Comparison of ENCODE assay signal across 18 cellular contexts in the genomic region with DNA sequence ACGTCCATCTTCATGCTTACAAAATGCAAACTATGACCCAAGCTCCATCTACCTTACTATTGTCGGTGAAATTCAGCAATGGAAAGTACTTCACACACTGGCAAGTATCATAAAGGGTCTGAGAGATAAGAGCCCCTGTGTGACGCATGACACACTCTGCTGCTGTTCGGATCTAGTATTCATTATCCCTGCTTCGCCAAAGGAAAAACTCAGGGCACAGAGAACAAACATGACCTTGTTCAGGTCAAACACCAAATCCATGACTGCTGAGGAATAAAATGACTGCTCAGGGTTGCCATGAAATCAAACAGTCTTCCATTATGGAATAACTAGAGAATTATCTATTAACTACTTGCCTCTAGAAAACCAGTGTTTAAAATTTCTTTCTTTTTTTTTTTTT.
DNase-seq lines count a peak whose midpoint lies in the region; ATAC-seq and TF ChIP-seq lines count a peak whose summit lies in the region.
"Had no signal": no experiment of that assay in that cellular context is flagged by ENCODE, and none has a peak within 500 bp of the region (broad histone marks: within the 10 kb centered on the region; RNA-seq: fewer than 3 reads in every experiment).

No MANE protein-coding gene starts in this region.

- CTCF ChIA-PET in MCF 10A (lab: Yijun Ruan, JAX) = interaction anchor here (0.7 kb wide), 1 partner anchor 124 kb away, joined by 3 read pairs; no protein-coding TSS in a partner anchor

- in situ Hi-C loops in gastrocnemius medialis (cut with MboI; ENCODE audit: low sequenced_read_pairs in 4 of 4) = no loop called here

- POLR2A ChIA-PET in naive thymus-derived CD8-positive, alpha-beta T cell (lab: Charles Lee) = no interaction called here
- POLR2A ChIA-PET in MCF 10A (lab: Yijun Ruan, JAX) = interaction anchor here (1.1 kb wide), 1 partner anchor 67 kb away, joined by 4 read pairs; no protein-coding TSS in a partner anchor

- no peak overlapping the region for H3K4me3 ChIP-seq in gastrocnemius medialis
- H3K4me3 ChIP-seq: tibial artery had no signal

- intact Hi-C loops in gastrocnemius medialis (cut with DNase I; ENCODE audit: low total_unique reads) (loop anchor here (2.0 kb wide), 1 partner anchor 71 kb away; no protein-coding TSS in a partner anchor), MCF 10A (cut with micrococcal nuclease) (no loop called here)

- no TSS peak for BruUV-seq in MCF 10A (replicated peaks; lab: Mats Ljungman, UMichigan)

- peak overlapping the region; percentile 78 to 81 (median 79) for H3K27ac ChIP-seq in gastrocnemius medialis
- H3K27ac ChIP-seq: KMS-11 had no signal

- H3K9me3 Mint-ChIP-seq in chondrocyte (ENCODE audit: low read depth) (no peaks in the 10 kb centered on the region), MCF 10A (ENCODE audit: unreplicated experiment) (no peaks in the 10 kb centered on the region)
- H3K9me3 Mint-ChIP-seq in naive thymus-derived CD8-positive, alpha-beta T cell = no peaks in the 10 kb centered on the region
- H3K9me3 Mint-ChIP-seq: activated CD4-positive, alpha-beta memory T cell treated with anti-CD3 and anti-CD28 coated beads for 36 hours; activated naive CD8-positive, alpha-beta T cell treated with anti-CD3 and anti-CD28 coated beads, Interleukin-2, amount 50 U/mL, for 24 hours; CD4-positive, alpha-beta T cell had no signal

- peaks cover 49% of the 10 kb centered on the region for H3K4me1 Mint-ChIP-seq in chondrocyte (ENCODE audit: low read depth)
- H3K4me1 Mint-ChIP-seq in naive thymus-derived CD8-positive, alpha-beta T cell = peaks cover 6 to 25% (median 19%) of the 10 kb centered on the region in 4 donors
- H3K4me1 Mint-ChIP-seq in MCF 10A (ENCODE audit: insufficient read depth, unreplicated experiment) = peaks cover 30% of the 10 kb centered on the region

- H3K4me1 ChIP-seq in gastrocnemius medialis = peaks cover 38 to 51% of the 10 kb centered on the region in 2 donors

- H3K27ac Mint-ChIP-seq in chondrocyte (ENCODE audit: unreplicated experiment) (peak overlapping the region; percentile 83), MCF 10A (ENCODE audit: low read depth, unreplicated experiment) (no peak overlapping the region)
- no peak overlapping the region for H3K27ac Mint-ChIP-seq in naive thymus-derived CD8-positive, alpha-beta T cell
- H3K27ac Mint-ChIP-seq: activated CD4-positive, alpha-beta memory T cell treated with anti-CD3 and anti-CD28 coated beads for 36 hours; activated naive CD8-positive, alpha-beta T cell treated with anti-CD3 and anti-CD28 coated beads, Interleukin-2, amount 50 U/mL, for 24 hours; CD4-positive, alpha-beta T cell had no signal

- H3K36me3 ChIP-seq in gastrocnemius medialis = no peaks in the 10 kb centered on the region
- H3K36me3 ChIP-seq: tibial artery had no signal

- peaks cover 3% of the 10 kb centered on the region for H3K36me3 Mint-ChIP-seq in chondrocyte (ENCODE audit: low read depth)
- peaks cover 0 to 4% (median 0%) of the 10 kb centered on the region in 3 donors for H3K36me3 Mint-ChIP-seq in naive thymus-derived CD8-positive, alpha-beta T cell
- peaks cover 3% of the 10 kb centered on the region for H3K36me3 Mint-ChIP-seq in MCF 10A (ENCODE audit: insufficient read depth, unreplicated experiment)
- H3K36me3 Mint-ChIP-seq: activated CD4-positive, alpha-beta memory T cell treated with anti-CD3 and anti-CD28 coated beads for 36 hours had no signal

- TF ChIP-seq CTCF in chondrocyte (IDR thresholded peaks at IDR 0.05) (no peak), gastrocnemius medialis (IDR thresholded peaks at IDR 0.05 in 4 of 5, conservative IDR thresholded peaks at IDR 0.05 in 1 of 5) (no peak), MCF 10A (IDR thresholded peaks at IDR 0.05; ENCODE audit: unreplicated experiment) (no peak)

- H3K27me3 Mint-ChIP-seq in chondrocyte (ENCODE audit: low read depth) (no peaks in the 10 kb centered on the region), MCF 10A (ENCODE audit: insufficient read depth, unreplicated experiment) (no peaks in the 10 kb centered on the region)
- no peaks in the 10 kb centered on the region for H3K27me3 Mint-ChIP-seq in naive thymus-derived CD8-positive, alpha-beta T cell
- H3K27me3 Mint-ChIP-seq: activated CD4-positive, alpha-beta memory T cell treated with anti-CD3 and anti-CD28 coated beads for 36 hours; activated naive CD8-positive, alpha-beta T cell treated with anti-CD3 and anti-CD28 coated beads, Interleukin-2, amount 50 U/mL, for 24 hours; CD4-positive, alpha-beta T cell had no signal

- ATAC-seq in gastrocnemius medialis = no peak
- ATAC-seq in naive thymus-derived CD8-positive, alpha-beta T cell = no peak
- ATAC-seq: activated naive CD8-positive, alpha-beta T cell treated with anti-CD3 and anti-CD28 coated beads, Interleukin-2, amount 50 U/mL, for 24 hours had no signal

- DNase-seq in COLO829 (ENCODE audit: low spot score) = peak; percentile 89
- no peak for DNase-seq in chondrocyte (ENCODE audit: low spot score)
- DNase-seq in kidney tubule cell (ENCODE audit: low spot score) = peak; percentile 68
- no peak for DNase-seq in gastrocnemius medialis
- DNase-seq in naive thymus-derived CD8-positive, alpha-beta T cell = no peak
- no peak for DNase-seq in mucosa of gallbladder (ENCODE audit: low spot score)
- DNase-seq in NCI-H2029 treated with DMSO at 0.1 percent for 48 hours (lab: John Stamatoyannopoulos, UW) = no peak
- no peak for DNase-seq in MCF 10A (ENCODE audit: unreplicated experiment)
- DNase-seq: activated CD4-positive, alpha-beta memory T cell treated with anti-CD3 and anti-CD28 coated beads for 36 hours; activated naive CD8-positive, alpha-beta T cell treated with anti-CD3 and anti-CD28 coated beads, Interleukin-2, amount 50 U/mL, for 24 hours; activated T-cell treated with anti-CD3 and anti-CD28 coated beads, Interleukin-2, amount 50 U/mL, for 48 hours; CD4-positive, alpha-beta T cell; cerebellar nuclear complex; NCI-H1417 treated with DMSO at 0.1 percent for 48 hours; NCI-H446; stimulated activated CD4-positive, alpha-beta T cell treated with anti-CD3 and anti-CD28 coated beads, Interleukin-1b, Interleukin-23, amount 100 ng/mL, for 48 hours had no signal

- H3K27me3 ChIP-seq in gastrocnemius medialis = no peaks in the 10 kb centered on the region
- H3K27me3 ChIP-seq: tibial artery had no signal

- TF ChIP-seq POLR2A in gastrocnemius medialis (IDR thresholded peaks at IDR 0.05) = no peak

- H3K4me3 Mint-ChIP-seq in chondrocyte (ENCODE audit: unreplicated experiment) (no peak overlapping the region), MCF 10A (ENCODE audit: unreplicated experiment) (no peak overlapping the region)
- H3K4me3 Mint-ChIP-seq in naive thymus-derived CD8-positive, alpha-beta T cell = no peak overlapping the region
- H3K4me3 Mint-ChIP-seq: activated CD4-positive, alpha-beta memory T cell treated with anti-CD3 and anti-CD28 coated beads for 36 hours; activated naive CD8-positive, alpha-beta T cell treated with anti-CD3 and anti-CD28 coated beads, Interleukin-2, amount 50 U/mL, for 24 hours; CD4-positive, alpha-beta T cell had no signal

- H3K9me3 ChIP-seq in gastrocnemius medialis = no peaks in the 10 kb centered on the region
- H3K9me3 ChIP-seq: tibial artery had no signal

Comparison
In these comparisons a context has a peak if more than half of its experiments do, and no peak if none do; other contexts are left out.
1. DNase-seq: peak in COLO829 (single experiment) and kidney tubule cell (single experiment); none in chondrocyte (single experiment), gastrocnemius medialis (0 of 2), naive thymus-derived CD8-positive, alpha-beta T cell (0 of 10), mucosa of gallbladder (single experiment), NCI-H2029 treated with DMSO at 0.1 percent for 48 hours (single experiment) and MCF 10A (single experiment).